Comparison of ENCODE assay signal across 9 cellular contexts in genomic region chr12:93802698-93803097, GRCh38.
DNase-seq lines count a peak whose midpoint lies in the region; ATAC-seq and TF ChIP-seq lines count a peak whose summit lies in the region.
"Had no signal": no experiment of that assay in that cellular context is flagged by ENCODE, and none has a peak within 500 bp of the region (broad histone marks: within the 10 kb centered on the region; RNA-seq: fewer than 3 reads in every experiment).

No MANE protein-coding gene starts in this region.

- H3K4me3 ChIP-seq in AG09309 (ENCODE audit: control insufficient read depth, low read depth, low read length) (no peak overlapping the region), esophagus squamous epithelium (no peak overlapping the region)

- no peaks in the 10 kb centered on the region for H3K9me3 Mint-ChIP-seq in nephron progenitor cell
- H3K9me3 Mint-ChIP-seq in activated CD4-positive, alpha-beta memory T cell treated with anti-CD3 and anti-CD28 coated beads for 36 hours = no peaks in the 10 kb centered on the region
- H3K9me3 Mint-ChIP-seq: naive thymus-derived CD8-positive, alpha-beta T cell had no signal

- H3K4me1 Mint-ChIP-seq in nephron progenitor cell = peaks cover 31% of the 10 kb centered on the region
- peaks cover 46% of the 10 kb centered on the region for H3K4me1 Mint-ChIP-seq in activated CD4-positive, alpha-beta memory T cell treated with anti-CD3 and anti-CD28 coated beads for 36 hours (ENCODE audit: low read depth)

- peak overlapping the region; percentile 73 to 80 (median 78) for H3K27ac ChIP-seq in esophagus squamous epithelium

- peak overlapping the region; percentile 33 for H3K4me3 Mint-ChIP-seq in nephron progenitor cell
- no peak overlapping the region for H3K4me3 Mint-ChIP-seq in activated CD4-positive, alpha-beta memory T cell treated with anti-CD3 and anti-CD28 coated beads for 36 hours
- H3K4me3 Mint-ChIP-seq: naive thymus-derived CD8-positive, alpha-beta T cell had no signal

- no peaks in the 10 kb centered on the region for H3K36me3 Mint-ChIP-seq in nephron progenitor cell (ENCODE audit: low read depth)
- peaks cover 5% of the 10 kb centered on the region for H3K36me3 Mint-ChIP-seq in activated CD4-positive, alpha-beta memory T cell treated with anti-CD3 and anti-CD28 coated beads for 36 hours

- no peak for DNase-seq in AG09309 (ENCODE audit: low read depth)
- peak; percentile 19 for DNase-seq in NCI-H2227 treated with DMSO at 0.1 percent for 48 hours (lab: John Stamatoyannopoulos, UW)
- no peak for DNase-seq in esophagus squamous epithelium (lab: John Stamatoyannopoulos, UW)
- no peak for DNase-seq in nephron progenitor cell
- DNase-seq in NCI-H526 treated with DMSO at 0.1 percent for 48 hours (lab: John Stamatoyannopoulos, UW) = no peak
- DNase-seq in activated CD4-positive, alpha-beta memory T cell treated with anti-CD3 and anti-CD28 coated beads for 36 hours = no peak
- no peak for DNase-seq in cerebellar cortex (ENCODE audit: low spot score)
- DNase-seq: naive thymus-derived CD8-positive, alpha-beta T cell had no signal

- no peak for ATAC-seq in GM21723 (IDR thresholded peaks at IDR 0.05; ENCODE audit: unreplicated experiment)
- ATAC-seq: naive thymus-derived CD8-positive, alpha-beta T cell had no signal

- no peaks in the 10 kb centered on the region for H3K9me3 ChIP-seq in esophagus squamous epithelium

- H3K27ac Mint-ChIP-seq in nephron progenitor cell = peak overlapping the region; percentile 40
- no peak overlapping the region for H3K27ac Mint-ChIP-seq in activated CD4-positive, alpha-beta memory T cell treated with anti-CD3 and anti-CD28 coated beads for 36 hours

- peaks cover 4 to 40% (median 27%) of the 10 kb centered on the region in 3 donors for H3K4me1 ChIP-seq in esophagus squamous epithelium

- no peak for TF ChIP-seq POLR2A in esophagus squamous epithelium (IDR thresholded peaks at IDR 0.05)

- H3K27me3 Mint-ChIP-seq in nephron progenitor cell (ENCODE audit: low read depth, poor library complexity) = no peaks in the 10 kb centered on the region
- no peaks in the 10 kb centered on the region for H3K27me3 Mint-ChIP-seq in activated CD4-positive, alpha-beta memory T cell treated with anti-CD3 and anti-CD28 coated beads for 36 hours
- H3K27me3 Mint-ChIP-seq: naive thymus-derived CD8-positive, alpha-beta T cell had no signal

- CTCF ChIA-PET in activated CD4-positive, alpha-beta memory T cell treated with anti-CD3 and anti-CD28 coated beads for 36 hours (lab: Charles Lee) = interaction anchor here (1.1 to 2.2 kb wide), 2 partner anchors 21 to 299 kb away, joined by 3 to 13 read pairs; no protein-coding TSS in a partner anchor

- intact Hi-C loops in esophagus squamous epithelium (cut with DNase I) = no loop called here
- intact Hi-C loops in activated CD4-positive, alpha-beta memory T cell treated with anti-CD3 and anti-CD28 coated beads for 36 hours (cut with micrococcal nuclease) = no loop called here

- no peaks in the 10 kb centered on the region for H3K36me3 ChIP-seq in esophagus squamous epithelium

- POLR2A ChIA-PET in activated CD4-positive, alpha-beta memory T cell treated with anti-CD3 and anti-CD28 coated beads for 36 hours (lab: Charles Lee) = no interaction called here

- TF ChIP-seq CTCF in AG09309 (IDR thresholded peaks at IDR 0.05; ENCODE audit: control insufficient read depth, insufficient read depth, low read depth, low read length, missing control alignments) = peak; percentile 55
- no peak for TF ChIP-seq CTCF in esophagus squamous epithelium (IDR thresholded peaks at IDR 0.05)
- no peak for TF ChIP-seq CTCF in nephron progenitor cell (IDR thresholded peaks at IDR 0.05)

- H3K27me3 ChIP-seq in esophagus squamous epithelium = no peaks in the 10 kb centered on the region
